8 cellular contexts compared by ENCODE assay signal in genomic region chr17:16584273-16584995, GRCh38. TPM values are rescaled to one million over a fixed set of nuclear protein-coding genes. Genes with fewer than 3 reads are reported as not detected.
DNase-seq lines count a peak whose midpoint lies in the region; ATAC-seq and TF ChIP-seq lines count a peak whose summit lies in the region.

No MANE protein-coding gene starts in this region.

- POLR2A ChIA-PET in RWPE1 (lab: Yijun Ruan, JAX; ENCODE audit: low non-redundant PET): no interaction called here

- peaks cover 23% of the 10 kb centered on the region for H3K27me3 ChIP-seq in DOHH2 (ENCODE audit: control insufficient read depth, low read length)

- H3F3A ChIP-seq in DOHH2 (ENCODE audit: control insufficient read depth, insufficient read depth): no peaks in the 10 kb centered on the region

- in situ Hi-C loops in KBM-7 (cut with MboI; ENCODE audit: low pct_unique_long_range_greater_than_20kb, low sequenced_read_pairs): no loop called here

- intact Hi-C loops in natural killer cell (cut with micrococcal nuclease): no loop called here

- H3K36me3 ChIP-seq in DOHH2 (ENCODE audit: control insufficient read depth, low read length): no peaks in the 10 kb centered on the region

- CTCF ChIA-PET in RWPE1 (lab: Yijun Ruan, JAX): interaction anchor here (0.6 to 1.7 kb wide), 9 partner anchors 15 to 407 kb away, joined by 3 to 7 read pairs (median 5); partner anchors contain the start of gene ZNF287

- peak; percentile 96 to 97 (median 96) for ATAC-seq in natural killer cell

- TF ChIP-seq CTCF in DOHH2 (IDR thresholded peaks at IDR 0.05; ENCODE audit: low read depth, low read length, poor library complexity, severe bottlenecking) (peak; percentile 95), RWPE1 (conservative IDR thresholded peaks at IDR 0.05; ENCODE audit: low read depth) (peak; percentile 96), natural killer cell (IDR thresholded peaks at IDR 0.05) (peak; percentile 81)

- H3K9me3 Mint-ChIP-seq in natural killer cell: no peaks in the 10 kb centered on the region

- peaks cover 17% of the 10 kb centered on the region for H3K4me1 ChIP-seq in DOHH2 (ENCODE audit: control insufficient read depth, low read length)

- no peaks in the 10 kb centered on the region for H3K9me3 ChIP-seq in DOHH2 (ENCODE audit: control insufficient read depth, insufficient read depth, low read length)

- no peaks in the 10 kb centered on the region for H3K79me2 ChIP-seq in DOHH2 (ENCODE audit: control insufficient read depth, low read length)

- peak overlapping the region; percentile 71 for H3K4me3 ChIP-seq in DOHH2 (ENCODE audit: low read length)

- no peaks in the 10 kb centered on the region for H3K9me2 ChIP-seq in DOHH2 (replicated peaks; ENCODE audit: control insufficient read depth, low read length)

- no peak overlapping the region for H3K27ac Mint-ChIP-seq in natural killer cell

- no peaks in the 10 kb centered on the region for H3K36me3 Mint-ChIP-seq in natural killer cell

- peak overlapping the region; percentile 77 for H3K4me2 ChIP-seq in DOHH2 (ENCODE audit: low read length)

- peaks cover 42 to 71% of the 10 kb centered on the region in 2 donors for H3K27me3 Mint-ChIP-seq in natural killer cell (ENCODE audit: low read depth in 2 of 2)

- no peaks in the 10 kb centered on the region for H4K20me1 ChIP-seq in DOHH2 (ENCODE audit: control insufficient read depth, insufficient read depth, low read depth, low read length)

- DNase-seq in KBM-7: peak; percentile 76
- DNase-seq in RWPE1 (ENCODE audit: low spot score): peak; percentile 90
- DNase-seq in activated effector memory CD4-positive, alpha-beta T cell treated with anti-CD3 and anti-CD28 coated beads, Interleukin-2, amount 50 U/mL, for 16 hours: peak; percentile 97
- peak; percentile 84 for DNase-seq in fibroblast of the conjunctiva (ENCODE audit: low read depth)
- peak; percentile 80 for DNase-seq in natural killer cell
- peak; percentile 78 to 91 for DNase-seq in stimulated activated CD8-positive, alpha-beta memory T cell treated with anti-CD3 and anti-CD28 coated beads, Interleukin-7, amount 100 ng/mL, for 48 hours (ENCODE audit: extremely low read depth in 1 of 2, low read depth in 1 of 2)
- DNase-seq in NCI-H1105 treated with DMSO at 0.1 percent for 48 hours (lab: John Stamatoyannopoulos, UW): no peak

- H3K27ac ChIP-seq in DOHH2 (ENCODE audit: low read depth, low read length) (no peak overlapping the region), RWPE1 (peak overlapping the region; percentile 63)

- H3K4me3 Mint-ChIP-seq in natural killer cell: peak overlapping the region; percentile 78

- H3K4me1 Mint-ChIP-seq in natural killer cell: peaks cover 10 to 16% of the 10 kb centered on the region in 2 donors

RNA-seq across cellular contexts. Expression of gene ZNF287, which starts 15.4 kb away (rescaled TPM):
- total RNA-seq in natural killer cell: 1 to 10 TPM; 2.4 to 7.4 (median 5.3) TPM
